8 cellular contexts compared by ENCODE assay signal in the genomic region with DNA sequence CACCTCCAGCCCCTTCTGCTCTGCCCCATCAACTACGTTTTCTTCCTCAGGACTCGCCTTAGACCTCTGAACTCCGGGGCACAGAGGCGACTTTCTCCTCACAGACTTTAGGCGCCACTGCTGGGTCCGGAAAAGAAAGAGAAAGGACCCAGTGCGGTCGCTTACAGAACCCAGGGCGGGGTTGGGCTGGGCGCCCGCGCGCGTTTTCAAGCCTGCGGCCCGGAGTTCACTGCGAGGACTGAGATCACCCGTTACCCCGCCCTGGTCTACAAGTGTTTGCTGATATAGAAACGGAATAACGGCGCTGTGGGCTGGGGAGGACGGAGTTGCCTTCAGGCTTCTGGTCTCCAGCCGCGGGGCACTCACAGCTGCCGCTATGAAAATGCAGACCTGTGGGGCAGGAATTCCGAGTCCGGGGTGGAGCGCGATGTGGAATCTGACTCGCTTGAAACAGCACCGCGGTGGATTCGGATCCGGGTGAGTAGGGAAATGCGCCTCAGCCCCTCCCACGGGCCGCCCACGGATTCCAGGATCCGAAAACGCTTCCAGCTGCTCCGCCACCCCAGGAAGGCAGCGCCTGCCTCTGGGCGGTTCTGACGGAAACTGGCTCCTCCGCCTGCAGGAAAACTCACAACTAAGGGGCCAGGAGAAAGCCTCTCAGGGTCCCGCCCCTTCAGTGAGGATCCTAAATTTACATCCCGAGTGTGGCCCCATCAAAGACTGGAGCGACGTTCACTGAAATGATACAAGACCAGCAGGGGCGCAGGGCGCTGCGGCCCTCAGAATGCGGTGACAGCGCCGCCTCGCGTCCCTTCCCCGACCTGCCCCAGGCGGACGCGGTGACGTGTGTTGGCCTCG. TPM values are rescaled to one million over a fixed set of nuclear protein-coding genes. Genes with fewer than 3 reads are reported as not detected.
DNase-seq lines count a peak whose midpoint lies in the region; ATAC-seq, FAIRE-seq and TF ChIP-seq lines count a peak whose summit lies in the region.

No MANE protein-coding gene starts in this region.

- peak; percentile 92 to 95 for ATAC-seq in upper lobe of left lung (ENCODE audit: low FRiP score in 2 of 2)

- H3K9me3 ChIP-seq in SU-DHL-6 (ENCODE audit: insufficient read depth, low read length) (no peaks in the 10 kb centered on the region), adipocyte (ENCODE audit: control insufficient read depth, low read length) (no peaks in the 10 kb centered on the region), upper lobe of left lung (no peaks in the 10 kb centered on the region)

- H3K4me2 ChIP-seq in SU-DHL-6 (ENCODE audit: low read depth, low read length, poor library complexity, severe bottlenecking), result peak overlapping the region; percentile 63

- in situ Hi-C loops in G401 (cut with HindIII; ENCODE audit: low sequenced_read_pairs), result no loop called here

- no peaks in the 10 kb centered on the region for H3F3A ChIP-seq in SU-DHL-6 (ENCODE audit: insufficient read depth)

- FAIRE-seq in H54 (lab: Jason Lieb, UNC), result no peak

- TF ChIP-seq POLR2A in H54 (IDR thresholded peaks at IDR 0.05; ENCODE audit: low read depth, low read length) (peak; percentile 39; the same call in 1 of the 2 replicates), upper lobe of left lung (IDR thresholded peaks at IDR 0.05) (peak in 3 of 4 donors; percentile 39 to 52 (median 45))

- H3K36me3 ChIP-seq in SU-DHL-6 (ENCODE audit: low read length) (no peaks in the 10 kb centered on the region), adipocyte (ENCODE audit: control insufficient read depth, insufficient read depth, low read length, severe bottlenecking) (no peaks in the 10 kb centered on the region), upper lobe of left lung (no peaks in the 10 kb centered on the region)

- no peaks in the 10 kb centered on the region for H4K20me1 ChIP-seq in SU-DHL-6 (ENCODE audit: low read depth, low read length)

- TF ChIP-seq CTCF in SU-DHL-6 (IDR thresholded peaks at IDR 0.05; ENCODE audit: insufficient read depth, low read length, poor library complexity, severe bottlenecking) (peak; percentile 100), upper lobe of left lung (IDR thresholded peaks at IDR 0.05) (peak; percentile 91 to 97 (median 95))

- intact Hi-C loops in cardiac septum (cut with DNase I), result loop anchor here (5.0 kb wide), 3 partner anchors 40 to 100 kb away; no protein-coding TSS in a partner anchor

- no peaks in the 10 kb centered on the region for H3K27me3 ChIP-seq in SU-DHL-6 (ENCODE audit: low read length)
- H3K27me3 ChIP-seq in adipocyte (replicated peaks; ENCODE audit: control insufficient read depth, insufficient read depth, low read length), result peaks cover 10% of the 10 kb centered on the region
- no peaks in the 10 kb centered on the region for H3K27me3 ChIP-seq in upper lobe of left lung

- H3K4me1 ChIP-seq in adipocyte (ENCODE audit: control insufficient read depth, insufficient read depth, low read length), result peaks cover 5% of the 10 kb centered on the region
- peaks cover 25 to 32% (median 27%) of the 10 kb centered on the region in 4 donors for H3K4me1 ChIP-seq in upper lobe of left lung

- no peaks in the 10 kb centered on the region for H3K9me2 ChIP-seq in SU-DHL-6 (replicated peaks; ENCODE audit: insufficient read depth, low read length)

- H3K9ac ChIP-seq in SU-DHL-6 (ENCODE audit: low read length) (peak overlapping the region; percentile 57), adipocyte (ENCODE audit: low read length) (peak overlapping the region; percentile 85)

- H3K79me2 ChIP-seq in SU-DHL-6 (ENCODE audit: insufficient read depth, low read length), result no peaks in the 10 kb centered on the region

- H3K4me3 ChIP-seq in SU-DHL-6 (ENCODE audit: insufficient read depth, low read length, poor library complexity, severe bottlenecking), result peak overlapping the region; percentile 48
- H3K4me3 ChIP-seq in adipocyte (ENCODE audit: low read length), result peak overlapping the region; percentile 84
- H3K4me3 ChIP-seq in upper lobe of left lung, result peak overlapping the region; percentile 68 to 87 (median 75)

- 1 to 2% methylated on average over 33 to 55 of the region's 64 CpGs for WGBS in upper lobe of left lung, 2 donors

- no peak overlapping the region for H3K27ac ChIP-seq in SU-DHL-6 (ENCODE audit: low read depth, low read length)
- H3K27ac ChIP-seq in upper lobe of left lung, result peak overlapping the region; percentile 92 to 96 (median 94)

- H2AFZ ChIP-seq in SU-DHL-6 (ENCODE audit: low read depth, low read length, severe bottlenecking), result peak overlapping the region; percentile 96

- no peak for TF ChIP-seq EP300 in upper lobe of left lung (IDR thresholded peaks at IDR 0.05)

- peak; percentile 79 for DNase-seq in G401 (ENCODE audit: low spot score)
- DNase-seq in H54 (ENCODE audit: insufficient read length, low spot score), result peak; percentile 76
- peak; percentile 95 for DNase-seq in M059J (ENCODE audit: low read depth)
- DNase-seq in adipocyte (ENCODE audit: low read depth), result peak; percentile 96
- peak; percentile 95 for DNase-seq in cardiac septum (ENCODE audit: low spot score)
- DNase-seq in pons (ENCODE audit: low spot score), result peak; percentile 80
- peak; percentile 95 to 98 for DNase-seq in upper lobe of left lung

RNA-seq across cellular contexts. Expression of gene HLA-F, which starts 29.4 kb away (rescaled TPM):
- total RNA-seq in G401 (2014; rRNA removed; shearing (Covaris generic)), result not detected in 2 replicates
- 379 and 414 TPM in 2 replicates for total RNA-seq in M059J (2014; rRNA removed; shearing (Covaris generic))
- total RNA-seq in cardiac septum, result 40.4 TPM
- 100 to 1,000 TPM; 163 to 418 (median 191) TPM for total RNA-seq in upper lobe of left lung

Comparison
In these comparisons a context has a peak if more than half of its experiments do, and no peak if none do; other contexts are left out.
1. RNA of gene HLA-F, which starts 29.4 kb away (total RNA-seq): 379 to 414 TPM in M059J, 163 to 418 TPM in upper lobe of left lung and 40.4 TPM in cardiac septum (single experiment); not detected in G401; every median in the first group is over 10 times any median in the second.
2. Peak in every context shown above with its lines, with median percentiles within 50 percentile points of each other: DNase-seq and H3K4me3 ChIP-seq.